Comparison of ENCODE assay signal across 1 cellular context in genomic region chr6:27761391-27761790, GRCh38.
TF ChIP-seq lines count a peak whose summit lies in the region.

No MANE protein-coding gene starts in this region.

TF ChIP-seq in GM12878, 131 proteins besides CTCF, POLR2A, EP300 and RAD21 (continued from another document):
- no peak for TF ChIP-seq HSF1 (IDR thresholded peaks at IDR 0.05; ENCODE audit: low read depth, low read length)
- no peak for TF ChIP-seq CBFB (IDR thresholded peaks at IDR 0.05; ENCODE audit: low read depth)
- TF ChIP-seq MLLT1 (IDR thresholded peaks at IDR 0.05): no peak
- no peak for TF ChIP-seq ASH2L (IDR thresholded peaks at IDR 0.05; ENCODE audit: borderline replicate concordance, low read depth)
- no peak for TF ChIP-seq BCL11A (IDR thresholded peaks at IDR 0.05; ENCODE audit: low read depth, low read length)
- no peak for TF ChIP-seq GABPA (IDR thresholded peaks at IDR 0.05; ENCODE audit: low read depth)
- TF ChIP-seq IKZF1 (conservative IDR thresholded peaks at IDR 0.05): no peak
- TF ChIP-seq NFIC (IDR thresholded peaks at IDR 0.05; ENCODE audit: low read depth, low read length): peak; percentile 48; the same call in 1 of the 2 replicates
- TF ChIP-seq CEBPB (IDR thresholded peaks at IDR 0.05; ENCODE audit: borderline replicate concordance in 1 of 2, low read depth in 2 of 2, low read length in 2 of 2): no peak
- no peak for TF ChIP-seq JUND (IDR thresholded peaks at IDR 0.05; ENCODE audit: low read depth, low read length)
- TF ChIP-seq MTA2 (IDR thresholded peaks at IDR 0.05; ENCODE audit: low read depth): no peak
- no peak for TF ChIP-seq SMC3 (IDR thresholded peaks at IDR 0.05; ENCODE audit: borderline replicate concordance, low read length)
- TF ChIP-seq ATF7 (IDR thresholded peaks at IDR 0.05; ENCODE audit: low read depth): 0 out of 2 replicates have a peak, but pooled peaks have one; percentile 11
- TF ChIP-seq ZNF207 (IDR thresholded peaks at IDR 0.05; ENCODE audit: borderline replicate concordance): no peak
- TF ChIP-seq POU2F2 (IDR thresholded peaks at IDR 0.05; ENCODE audit: borderline replicate concordance, low read depth, low read length): no peak
- no peak for TF ChIP-seq BACH1 (IDR thresholded peaks at IDR 0.05; ENCODE audit: borderline replicate concordance)
- no peak for TF ChIP-seq CHD4 (IDR thresholded peaks at IDR 0.05)
- TF ChIP-seq RFX5 (IDR thresholded peaks at IDR 0.05; ENCODE audit: low read depth, low read length): no peak
- no peak for TF ChIP-seq CREB1 (IDR thresholded peaks at IDR 0.05; ENCODE audit: low read depth)
- no peak for TF ChIP-seq NKRF (conservative IDR thresholded peaks at IDR 0.05)
- TF ChIP-seq MEF2A (IDR thresholded peaks at IDR 0.05; ENCODE audit: insufficient read depth, low read depth, low read length): 0 out of 2 replicates have a peak, but pooled peaks have one; percentile 40
- TF ChIP-seq ATF2 (IDR thresholded peaks at IDR 0.05; ENCODE audit: low read length): no peak
- no peak for TF ChIP-seq PAX5 (IDR thresholded peaks at IDR 0.05; ENCODE audit: borderline replicate concordance, low read depth, low read length)
- no peak for TF ChIP-seq SMAD1 (IDR thresholded peaks at IDR 0.05; ENCODE audit: low read depth, partially characterized antibody)
- TF ChIP-seq, protein P1, sequence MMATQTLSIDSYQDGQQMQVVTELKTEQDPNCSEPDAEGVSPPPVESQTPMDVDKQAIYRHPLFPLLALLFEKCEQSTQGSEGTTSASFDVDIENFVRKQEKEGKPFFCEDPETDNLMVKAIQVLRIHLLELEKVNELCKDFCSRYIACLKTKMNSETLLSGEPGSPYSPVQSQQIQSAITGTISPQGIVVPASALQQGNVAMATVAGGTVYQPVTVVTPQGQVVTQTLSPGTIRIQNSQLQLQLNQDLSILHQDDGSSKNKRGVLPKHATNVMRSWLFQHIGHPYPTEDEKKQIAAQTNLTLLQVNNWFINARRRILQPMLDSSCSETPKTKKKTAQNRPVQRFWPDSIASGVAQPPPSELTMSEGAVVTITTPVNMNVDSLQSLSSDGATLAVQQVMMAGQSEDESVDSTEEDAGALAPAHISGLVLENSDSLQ (IDR thresholded peaks at IDR 0.05): no peak
- TF ChIP-seq SMAD5 (IDR thresholded peaks at IDR 0.05; ENCODE audit: low read depth): no peak
- TF ChIP-seq, protein P2, sequence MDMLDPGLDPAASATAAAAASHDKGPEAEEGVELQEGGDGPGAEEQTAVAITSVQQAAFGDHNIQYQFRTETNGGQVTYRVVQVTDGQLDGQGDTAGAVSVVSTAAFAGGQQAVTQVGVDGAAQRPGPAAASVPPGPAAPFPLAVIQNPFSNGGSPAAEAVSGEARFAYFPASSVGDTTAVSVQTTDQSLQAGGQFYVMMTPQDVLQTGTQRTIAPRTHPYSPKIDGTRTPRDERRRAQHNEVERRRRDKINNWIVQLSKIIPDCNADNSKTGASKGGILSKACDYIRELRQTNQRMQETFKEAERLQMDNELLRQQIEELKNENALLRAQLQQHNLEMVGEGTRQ (IDR thresholded peaks at IDR 0.05; ENCODE audit: borderline replicate concordance, low read depth, low read length): peak; percentile 73; the same call in 1 of the 2 replicates
- no peak for TF ChIP-seq SIX5 (IDR thresholded peaks at IDR 0.05; ENCODE audit: low read depth, low read length, severe bottlenecking)
- TF ChIP-seq MXI1 (IDR thresholded peaks at IDR 0.05; ENCODE audit: low read depth, low read length): no peak
